11 cellular contexts compared by ENCODE assay signal in the genomic region with DNA sequence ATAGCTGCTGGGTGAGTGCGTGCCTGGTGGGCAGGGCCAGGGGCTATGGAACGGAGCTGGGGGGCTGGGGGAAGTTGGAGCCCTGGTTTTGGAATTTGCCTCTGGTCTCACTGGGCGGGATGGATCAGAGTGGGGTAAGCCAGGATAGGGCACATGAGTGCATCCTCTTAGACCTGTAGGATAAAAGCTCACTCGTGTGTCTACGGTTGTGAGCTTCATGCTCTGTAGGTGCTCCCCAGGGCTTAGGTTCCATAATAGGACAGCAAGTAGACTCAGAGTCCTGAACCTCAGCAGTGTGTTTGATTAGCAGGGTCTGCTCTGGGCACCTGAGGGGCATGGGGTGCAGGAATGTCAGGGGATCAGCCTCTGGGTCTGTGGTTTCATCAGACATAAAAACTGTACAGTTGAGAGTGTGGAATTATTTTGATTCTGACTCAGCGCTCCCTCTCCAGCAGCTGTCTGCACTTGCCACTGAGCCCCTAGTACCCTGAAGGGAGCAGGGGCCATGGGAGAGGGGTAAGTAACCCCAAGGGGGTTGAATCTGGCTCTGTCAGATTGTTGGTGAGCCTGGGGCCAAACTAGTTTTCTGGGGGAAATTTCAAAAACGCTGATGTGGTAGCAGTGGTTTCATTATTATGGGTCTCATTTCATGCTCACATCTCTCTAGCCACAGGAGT.
DNase-seq lines count a peak whose midpoint lies in the region; ATAC-seq and TF ChIP-seq lines count a peak whose summit lies in the region.
"Had no signal": no experiment of that assay in that cellular context is flagged by ENCODE, and none has a peak within 500 bp of the region (broad histone marks: within the 10 kb centered on the region; RNA-seq: fewer than 3 reads in every experiment).

No MANE protein-coding gene starts in this region.

- no peak overlapping the region for H3K4me2 ChIP-seq in neuronal stem cell (ENCODE audit: insufficient read depth, low read length, poor library complexity, severe bottlenecking)

- TF ChIP-seq CTCF in GM12865 (IDR thresholded peaks at IDR 0.05; ENCODE audit: insufficient read depth, low read depth, low read length, missing control alignments) = no peak
- no peak for TF ChIP-seq CTCF in upper lobe of left lung (IDR thresholded peaks at IDR 0.05)

- no peak overlapping the region for H3K23ac ChIP-seq in neuronal stem cell (ENCODE audit: low read depth, low read length, poor library complexity)

- H2AK5ac ChIP-seq in neuronal stem cell (ENCODE audit: low read depth, low read length) = no peak overlapping the region

- H2BK15ac ChIP-seq in neuronal stem cell (ENCODE audit: low read length) = no peak overlapping the region

- no peak overlapping the region for H3K4me3 ChIP-seq in GM12865 (ENCODE audit: low read depth, low read length)
- H3K4me3 ChIP-seq in neuronal stem cell (ENCODE audit: low read length in 2 of 2) = no peak overlapping the region
- H3K4me3 ChIP-seq in upper lobe of left lung = no peak overlapping the region

- no peak overlapping the region for H2BK5ac ChIP-seq in neuronal stem cell (ENCODE audit: low read length)

- H3K27ac ChIP-seq in neuronal stem cell (replicated peaks; ENCODE audit: low read length) = no peak overlapping the region
- H3K27ac ChIP-seq in upper lobe of left lung = no peak overlapping the region

- no peak overlapping the region for H3K4ac ChIP-seq in neuronal stem cell (ENCODE audit: low read length)

- H3K36me3 ChIP-seq in neuronal stem cell (replicated peaks in 1 of 2; ENCODE audit: control insufficient read depth in 2 of 2, insufficient read depth in 2 of 2, low read length in 2 of 2) = no peaks in the 10 kb centered on the region
- peaks cover 0 to 4% (median 0%) of the 10 kb centered on the region in 4 donors for H3K36me3 ChIP-seq in upper lobe of left lung

- H3K27me3 ChIP-seq in neuronal stem cell (ENCODE audit: control insufficient read depth in 3 of 3, insufficient read depth in 3 of 3, low read depth in 1 of 3, low read length in 3 of 3) = no peaks in the 10 kb centered on the region
- no peaks in the 10 kb centered on the region for H3K27me3 ChIP-seq in upper lobe of left lung

- H3K14ac ChIP-seq in neuronal stem cell (ENCODE audit: low read length) = no peak overlapping the region

- peaks cover 5% of the 10 kb centered on the region for H3K36me3 Mint-ChIP-seq in activated CD4-positive, alpha-beta memory T cell treated with anti-CD3 and anti-CD28 coated beads, Interleukin-2, amount 10 ng/mL, durations not matched to agents 7 days and 5 days (ENCODE audit: low read depth)

- H3K9ac ChIP-seq in neuronal stem cell (ENCODE audit: low read depth, low read length, poor library complexity) = peak overlapping the region; percentile 14

- no peaks in the 10 kb centered on the region for H3K9me3 Mint-ChIP-seq in activated CD4-positive, alpha-beta memory T cell treated with anti-CD3 and anti-CD28 coated beads, Interleukin-2, amount 10 ng/mL, durations not matched to agents 7 days and 5 days

- no peak overlapping the region for H2BK120ac ChIP-seq in neuronal stem cell (ENCODE audit: low read depth, low read length)

- no peak overlapping the region for H3K4me3 Mint-ChIP-seq in activated CD4-positive, alpha-beta memory T cell treated with anti-CD3 and anti-CD28 coated beads, Interleukin-2, amount 10 ng/mL, durations not matched to agents 7 days and 5 days

- H3K4me1 Mint-ChIP-seq in activated CD4-positive, alpha-beta memory T cell treated with anti-CD3 and anti-CD28 coated beads, Interleukin-2, amount 10 ng/mL, durations not matched to agents 7 days and 5 days = peaks cover 66% of the 10 kb centered on the region

- H2AFZ ChIP-seq in neuronal stem cell (ENCODE audit: low read length) = no peak overlapping the region

- DNase-seq in GM12865 (ENCODE audit: low read depth) = peak; percentile 69
- no peak for DNase-seq in activated CD4-positive, alpha-beta memory T cell treated with anti-CD3 and anti-CD28 coated beads, Interleukin-2, amount 10 ng/mL, durations not matched to agents 7 days and 5 days
- DNase-seq in neuronal stem cell (ENCODE audit: low spot score) = no peak
- no peak for DNase-seq in NCI-H187 (lab: John Stamatoyannopoulos, UW)
- DNase-seq in SHP77 treated with DMSO at 0.1 percent for 48 hours (lab: John Stamatoyannopoulos, UW) = no peak
- DNase-seq in dedifferentiated amniotic fluid mesenchymal stem cell (ENCODE audit: extremely low spot score) = no peak
- DNase-seq in upper lobe of left lung = no peak
- DNase-seq: central memory CD4-positive, alpha-beta T cell; NK-92 treated with Interleukin-12 subunit alpha and Interleukin-12 subunit beta, amount 100 ng/mL, for 24 hours; stimulated activated CD4-positive, alpha-beta T cell treated with anti-CD3 and anti-CD28 coated beads, Interleukin-2, amount 100 ng/mL, for 48 hours had no signal

- H4K8ac ChIP-seq in neuronal stem cell (ENCODE audit: low read depth, low read length) = no peak overlapping the region

- no peaks in the 10 kb centered on the region for H3K79me1 ChIP-seq in neuronal stem cell (ENCODE audit: low read depth, low read length)

- TF ChIP-seq EP300 in upper lobe of left lung (IDR thresholded peaks at IDR 0.05) = no peak

- no peak overlapping the region for H2BK12ac ChIP-seq in neuronal stem cell (ENCODE audit: low read length)

- H3K27ac Mint-ChIP-seq in activated CD4-positive, alpha-beta memory T cell treated with anti-CD3 and anti-CD28 coated beads, Interleukin-2, amount 10 ng/mL, durations not matched to agents 7 days and 5 days = peak overlapping the region; percentile 26

- H3K9me3 ChIP-seq in neuronal stem cell (replicated peaks in 1 of 2; ENCODE audit: control insufficient read depth in 2 of 2, insufficient read depth in 1 of 2, low read depth in 1 of 2, low read length in 2 of 2) = no peaks in the 10 kb centered on the region
- H3K9me3 ChIP-seq in upper lobe of left lung = no peaks in the 10 kb centered on the region

- WGBS in neuronal stem cell (ENCODE audit: extremely low coverage in 2 of 2, insufficient read length in 2 of 2, insufficient replicate concordance in 1 of 2), 2 donors = no CpG with 5 or more reads among the region's 7 CpGs
- 78 to 91% methylated on average over 6 to 7 of the region's 7 CpGs for WGBS in upper lobe of left lung, 2 donors

- H3K4me1 ChIP-seq in neuronal stem cell (ENCODE audit: control insufficient read depth in 2 of 2, insufficient read depth in 1 of 2, low read depth in 1 of 2, low read length in 2 of 2) (peaks cover 0 to 5% of the 10 kb centered on the region in 2 donors), upper lobe of left lung (peaks cover 22 to 26% (median 25%) of the 10 kb centered on the region in 4 donors)

- no peaks in the 10 kb centered on the region for H3K27me3 Mint-ChIP-seq in activated CD4-positive, alpha-beta memory T cell treated with anti-CD3 and anti-CD28 coated beads, Interleukin-2, amount 10 ng/mL, durations not matched to agents 7 days and 5 days

- H4K91ac ChIP-seq in neuronal stem cell (ENCODE audit: low read depth, low read length, poor library complexity) = no peak overlapping the region

- TF ChIP-seq POLR2A in upper lobe of left lung (IDR thresholded peaks at IDR 0.05) = no peak

- POLR2A ChIA-PET in activated CD4-positive, alpha-beta memory T cell treated with anti-CD3 and anti-CD28 coated beads, Interleukin-2, amount 10 ng/mL, durations not matched to agents 7 days and 5 days (lab: Charles Lee) = interaction anchor here (0.8 to 2.9 kb wide), 5 partner anchors 13 to 253 kb away, joined by 3 to 16 read pairs (median 5); a partner anchor contains a TSS

- ATAC-seq in GM21619 (IDR thresholded peaks at IDR 0.05; ENCODE audit: unreplicated experiment) (peak; percentile 27), upper lobe of left lung (ENCODE audit: low FRiP score in 2 of 2) (no peak)

- peak overlapping the region; percentile 21 for H3K18ac ChIP-seq in neuronal stem cell (ENCODE audit: low read length)

- CTCF ChIA-PET in activated CD4-positive, alpha-beta memory T cell treated with anti-CD3 and anti-CD28 coated beads, Interleukin-2, amount 10 ng/mL, durations not matched to agents 7 days and 5 days (lab: Charles Lee) = interaction anchor here (0.9 to 2.0 kb wide), 5 partner anchors 22 to 80 kb away, joined by 3 to 7 read pairs (median 4); no protein-coding TSS in a partner anchor
